ENCODE assay signal across 17 cellular contexts in genomic region chr4:80027611-80028010, GRCh38. TPM values are rescaled to one million over a fixed set of nuclear protein-coding genes. Genes with fewer than 3 reads are reported as not detected.
DNase-seq lines count a peak whose midpoint lies in the region; ATAC-seq and TF ChIP-seq lines count a peak whose summit lies in the region.
"Had no signal": no experiment of that assay in that cellular context is flagged by ENCODE, and none has a peak within 500 bp of the region (broad histone marks: within the 10 kb centered on the region; RNA-seq: fewer than 3 reads in every experiment).

No MANE protein-coding gene starts in this region.

- intact Hi-C loops in tibial artery (cut with DNase I; ENCODE audit: low total_unique reads), result no loop called here

- ATAC-seq in gastroesophageal sphincter (no peak), HG02798 (IDR thresholded peaks at IDR 0.05; ENCODE audit: poor library complexity, unreplicated experiment) (no peak)

- TF ChIP-seq EP300 in gastroesophageal sphincter (IDR thresholded peaks at IDR 0.05), result no peak

- no peak for TF ChIP-seq CTCF in choroid plexus epithelial cell (conservative IDR thresholded peaks at IDR 0.05; ENCODE audit: low read depth, low read length)
- TF ChIP-seq CTCF in gastroesophageal sphincter (IDR thresholded peaks at IDR 0.05), result no peak
- TF ChIP-seq CTCF in tibial artery (IDR thresholded peaks at IDR 0.05), result no peak

- DNase-seq in NCI-H2171 treated with DMSO at 0.1 percent for 48 hours (lab: John Stamatoyannopoulos, UW), result peak; percentile 14
- no peak for DNase-seq in NCI-H2171 (lab: John Stamatoyannopoulos, UW)
- DNase-seq in choroid plexus epithelial cell (ENCODE audit: low read depth), result peak; percentile 79
- DNase-seq in smooth muscle cell of the brain vasculature (ENCODE audit: low read depth, low spot score), result peak; percentile 7
- DNase-seq in NCI-H1930 (lab: John Stamatoyannopoulos, UW), result no peak
- no peak for DNase-seq in tibial artery
- DNase-seq: 8988T; AML-193; Caco-2; CD8-positive, alpha-beta memory T cell; DND-41; GDM1; HCEC 1CT; HFFc6 had no signal

- H3K9me3 ChIP-seq in gastroesophageal sphincter (no peaks in the 10 kb centered on the region), tibial artery (no peaks in the 10 kb centered on the region)
- H3K9me3 ChIP-seq: BLaER1, Caco-2 had no signal

- TF ChIP-seq POLR2A in gastroesophageal sphincter (IDR thresholded peaks at IDR 0.05), result no peak

- H3K36me3 ChIP-seq in gastroesophageal sphincter (peaks cover 13 to 76% of the 10 kb centered on the region in 2 donors), tibial artery (peaks cover 35 to 72% (median 53%) of the 10 kb centered on the region in 3 donors)
- H3K36me3 ChIP-seq: BLaER1 had no signal

- peaks cover 0 to 38% (median 11%) of the 10 kb centered on the region in 3 donors for H3K4me1 ChIP-seq in gastroesophageal sphincter
- no peaks in the 10 kb centered on the region for H3K4me1 ChIP-seq in tibial artery
- H3K4me1 ChIP-seq: BLaER1, Caco-2 had no signal

- peak overlapping the region in 3 of 4 donors; percentile 12 to 23 (median 21) for H3K27ac ChIP-seq in gastroesophageal sphincter
- H3K27ac ChIP-seq in tibial artery, result no peak overlapping the region
- H3K27ac ChIP-seq: BLaER1 had no signal

- H3K4me3 ChIP-seq in choroid plexus epithelial cell (ENCODE audit: low read depth, low read length), result no peak overlapping the region
- H3K4me3 ChIP-seq in gastroesophageal sphincter, result no peak overlapping the region
- no peak overlapping the region for H3K4me3 ChIP-seq in tibial artery
- H3K4me3 ChIP-seq: BLaER1 had no signal

- H3K27me3 ChIP-seq in gastroesophageal sphincter, result no peaks in the 10 kb centered on the region
- H3K27me3 ChIP-seq in tibial artery, result no peaks in the 10 kb centered on the region
- H3K27me3 ChIP-seq: BLaER1 had no signal

- 15 to 40% methylated on average over 1 to 2 of the region's 2 CpGs for WGBS in gastroesophageal sphincter (ENCODE audit: low coverage in 1 of 2), 2 donors

RNA-seq across cellular contexts. Expression of gene ANTXR2, which starts 45.4 kb away (rescaled TPM):
- 100 to 1,000 TPM; 440 to 611 (median 501) TPM for total RNA-seq in gastroesophageal sphincter

Comparison
In these comparisons a context has a peak if more than half of its experiments do, and no peak if none do; other contexts are left out.
1. DNase-seq: peak in NCI-H2171 treated with DMSO at 0.1 percent for 48 hours (single experiment), choroid plexus epithelial cell (single experiment) and smooth muscle cell of the brain vasculature (single experiment); none in NCI-H2171 (single experiment), NCI-H1930 (0 of 2) and tibial artery (0 of 2).
2. H3K27ac ChIP-seq: peak in gastroesophageal sphincter (3 of 4); none in tibial artery (0 of 2).